In the genomic region with DNA sequence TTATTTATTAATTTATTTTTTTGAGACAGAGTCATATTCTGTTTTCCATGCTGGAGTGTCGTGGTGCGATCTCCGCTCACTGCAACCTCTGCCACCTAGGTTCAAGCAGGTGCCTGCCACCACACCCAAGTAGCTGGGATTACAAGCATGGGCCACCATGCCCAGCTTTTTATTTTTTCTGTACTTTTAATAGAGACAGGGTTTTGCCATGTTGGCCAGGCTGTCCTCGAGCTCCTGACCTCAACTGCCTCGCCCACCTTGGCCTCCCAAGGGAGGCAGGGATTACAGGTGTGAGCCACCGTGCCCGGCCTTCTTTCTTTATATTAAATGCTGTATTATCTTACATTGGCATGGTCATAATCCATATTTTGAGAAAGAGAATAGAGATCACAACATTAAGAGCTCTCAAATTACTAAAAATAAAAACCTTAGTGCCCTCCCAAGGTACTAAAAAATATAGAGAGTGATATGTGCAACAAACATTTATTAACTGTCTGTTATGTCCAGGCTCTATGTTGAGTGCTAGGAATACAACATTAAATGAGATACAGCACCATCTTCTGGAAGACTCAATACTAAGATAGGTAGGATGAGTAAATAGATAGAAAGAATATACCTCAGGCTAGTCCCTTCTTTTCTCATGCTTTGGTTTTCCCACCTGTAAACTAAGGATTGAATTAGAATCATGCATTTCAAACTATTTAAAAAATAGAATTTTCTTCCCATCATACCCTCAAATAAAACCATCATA, we compare ENCODE assay signal across 12 cellular contexts.
DNase-seq lines count a peak whose midpoint lies in the region; ATAC-seq and TF ChIP-seq lines count a peak whose summit lies in the region.
"Had no signal": no experiment of that assay in that cellular context is flagged by ENCODE, and none has a peak within 500 bp of the region (broad histone marks: within the 10 kb centered on the region; RNA-seq: fewer than 3 reads in every experiment).

No MANE protein-coding gene starts in this region.

- H3K36me3 Mint-ChIP-seq in activated CD4-positive, alpha-beta T cell treated with anti-CD3 and anti-CD28 coated beads, Interleukin-2, amount 10 ng/mL, durations not matched to agents 7 days and 5 days (ENCODE audit: low read depth): no peaks in the 10 kb centered on the region
- H3K36me3 Mint-ChIP-seq: CD14-positive monocyte had no signal

- H3K4me1 ChIP-seq in right atrium auricular region: no peaks in the 10 kb centered on the region
- H3K4me1 ChIP-seq: testis had no signal

- no peaks in the 10 kb centered on the region for H3K9me3 Mint-ChIP-seq in activated CD4-positive, alpha-beta T cell treated with anti-CD3 and anti-CD28 coated beads, Interleukin-2, amount 10 ng/mL, durations not matched to agents 7 days and 5 days

- CTCF ChIA-PET in activated CD4-positive, alpha-beta T cell treated with anti-CD3 and anti-CD28 coated beads, Interleukin-2, amount 10 ng/mL, durations not matched to agents 7 days and 5 days (lab: Charles Lee): no interaction called here

- no peak overlapping the region for H3K27ac ChIP-seq in right atrium auricular region
- H3K27ac ChIP-seq: testis had no signal

- intact Hi-C loops in left ventricle myocardium superior (cut with micrococcal nuclease): no loop called here

- POLR2A ChIA-PET in activated CD4-positive, alpha-beta T cell treated with anti-CD3 and anti-CD28 coated beads, Interleukin-2, amount 10 ng/mL, durations not matched to agents 7 days and 5 days (lab: Charles Lee): no interaction called here

- H3K9me3 ChIP-seq in right atrium auricular region: no peaks in the 10 kb centered on the region
- H3K9me3 ChIP-seq: testis had no signal

- H3K27me3 ChIP-seq in right atrium auricular region: no peaks in the 10 kb centered on the region
- H3K27me3 ChIP-seq: testis had no signal

- DNase-seq in right atrium auricular region (ENCODE audit: low spot score) (no peak), left ventricle myocardium superior (no peak), RKO (ENCODE audit: low spot score) (peak; percentile 11), fibroblast of pulmonary artery (ENCODE audit: low read depth) (peak; percentile 64), SKM-1 (lab: John Stamatoyannopoulos, UW; ENCODE audit: unreplicated experiment) (no peak), NOMO-1 (lab: John Stamatoyannopoulos, UW; ENCODE audit: unreplicated experiment in 2 of 2) (no peak)
- DNase-seq in activated CD4-positive, alpha-beta T cell treated with anti-CD3 and anti-CD28 coated beads, Interleukin-2, amount 10 ng/mL, durations not matched to agents 7 days and 5 days: no peak
- DNase-seq: NCI-H226, testis had no signal

- no peak overlapping the region for H3K27ac Mint-ChIP-seq in activated CD4-positive, alpha-beta T cell treated with anti-CD3 and anti-CD28 coated beads, Interleukin-2, amount 10 ng/mL, durations not matched to agents 7 days and 5 days
- H3K27ac Mint-ChIP-seq: CD14-positive monocyte; T-helper 2 cell treated with Interferon-gamma antibody and Interleukin-4, amounts not matched to agents 5 μg/mL and 100 μg/mL, for 36 hours had no signal

- no peak overlapping the region for H3K4me3 ChIP-seq in right atrium auricular region
- H3K4me3 ChIP-seq in fibroblast of pulmonary artery (replicated peaks; ENCODE audit: low read depth, low read length): no peak overlapping the region
- H3K4me3 ChIP-seq: testis had no signal

- TF ChIP-seq CTCF in right atrium auricular region (IDR thresholded peaks at IDR 0.05) (peak; percentile 6 to 31), fibroblast of pulmonary artery (IDR thresholded peaks at IDR 0.05; ENCODE audit: low read length, missing control alignments) (peak; percentile 35)

- H3K4me1 Mint-ChIP-seq in activated CD4-positive, alpha-beta T cell treated with anti-CD3 and anti-CD28 coated beads, Interleukin-2, amount 10 ng/mL, durations not matched to agents 7 days and 5 days: no peaks in the 10 kb centered on the region
- H3K4me1 Mint-ChIP-seq: CD14-positive monocyte had no signal

- ATAC-seq in left ventricle myocardium superior: no peak
- no peak for ATAC-seq in GM19463 (IDR thresholded peaks at IDR 0.05; ENCODE audit: unreplicated experiment)

- H3K36me3 ChIP-seq in right atrium auricular region: no peaks in the 10 kb centered on the region

- H3K4me3 Mint-ChIP-seq in activated CD4-positive, alpha-beta T cell treated with anti-CD3 and anti-CD28 coated beads, Interleukin-2, amount 10 ng/mL, durations not matched to agents 7 days and 5 days: no peak overlapping the region
- H3K4me3 Mint-ChIP-seq: CD14-positive monocyte; T-helper 2 cell treated with Interferon-gamma antibody and Interleukin-4, amounts not matched to agents 5 μg/mL and 100 μg/mL, for 36 hours had no signal

- H3K27me3 Mint-ChIP-seq in activated CD4-positive, alpha-beta T cell treated with anti-CD3 and anti-CD28 coated beads, Interleukin-2, amount 10 ng/mL, durations not matched to agents 7 days and 5 days: no peaks in the 10 kb centered on the region

Comparison
In these comparisons a context has a peak if more than half of its experiments do, and no peak if none do; other contexts are left out.
1. DNase-seq: peak in RKO (single experiment) and fibroblast of pulmonary artery (single experiment); none in right atrium auricular region (single experiment), left ventricle myocardium superior (single experiment), SKM-1 (single experiment), NOMO-1 (0 of 2) and activated CD4-positive, alpha-beta T cell treated with anti-CD3 and anti-CD28 coated beads, Interleukin-2, amount 10 ng/mL, durations not matched to agents 7 days and 5 days (single experiment).